Comparison of ENCODE assay signal across 20 cellular contexts in the genomic region with DNA sequence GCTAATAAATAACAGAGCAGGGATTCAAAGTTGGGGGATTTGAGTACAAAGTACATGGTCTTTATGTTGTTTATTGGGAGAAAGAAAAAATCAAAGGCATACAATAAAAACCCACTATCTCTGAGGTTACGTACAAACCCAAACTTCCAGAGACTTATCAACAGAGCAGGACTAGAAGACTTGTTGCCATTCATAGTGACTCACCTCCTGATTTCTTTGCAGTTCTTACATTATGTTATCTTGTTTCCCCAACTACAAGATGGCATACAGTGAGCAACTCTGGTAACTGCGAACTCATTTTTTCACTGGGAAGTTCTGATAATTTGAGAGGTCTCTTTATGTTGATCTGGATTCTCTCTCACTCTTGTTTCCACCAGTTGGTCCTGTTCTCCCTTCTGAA.
"Had no signal": no experiment of that assay in that cellular context is flagged by ENCODE, and none has a peak within 500 bp of the region (broad histone marks: within the 10 kb centered on the region; RNA-seq: fewer than 3 reads in every experiment).

No MANE protein-coding gene starts in this region.

- H3K4me1 ChIP-seq: foreskin keratinocyte, psoas muscle, upper lobe of right lung had no signal

- H3K27ac ChIP-seq: epithelial cell of prostate, esophagus muscularis mucosa, foreskin keratinocyte, neutrophil, psoas muscle, testis, tibial nerve, upper lobe of right lung, vagina had no signal

- FAIRE-seq: islet of Langerhans had no signal

- H3K4me3 ChIP-seq: esophagus muscularis mucosa, psoas muscle, testis, tibial nerve, upper lobe of right lung, vagina had no signal

- DNase-seq: effector memory CD8-positive, alpha-beta T cell; foreskin keratinocyte; kidney glomerular epithelial cell; mesendoderm; naive B cell; psoas muscle; retina; stimulated activated CD4-positive, alpha-beta T cell treated with anti-CD3 and anti-CD28 coated beads, Interleukin-2, amount 100 ng/mL, for 24 hours; stimulated activated CD4-positive, alpha-beta T cell treated with anti-CD3 and anti-CD28 coated beads, Interleukin-4, amount 100 ng/mL, for 4 hours; stimulated activated naive B cell treated with anti-CD40 and anti-IgM and Interleukin-4, amounts not matched to agents 10 μg/mL and 1 μg/mL and 100 μg/mL, for 72 hours; stimulated activated naive CD8-positive, alpha-beta T cell treated with anti-CD3 and anti-CD28 coated beads, Interleukin-15, amount 100 ng/mL, for 72 hours; testis; upper lobe of right lung had no signal

- ATAC-seq: effector memory CD8-positive, alpha-beta T cell; foreskin keratinocyte; psoas muscle; sciatic nerve; stimulated activated naive B cell treated with anti-CD40 and anti-IgM and Interleukin-4, amounts not matched to agents 10 μg/mL and 1 μg/mL and 100 μg/mL, for 72 hours; stimulated activated naive CD8-positive, alpha-beta T cell treated with anti-CD3 and anti-CD28 coated beads, Interleukin-15, amount 100 ng/mL, for 72 hours; upper lobe of right lung had no signal

- H3K9me3 ChIP-seq: esophagus muscularis mucosa, neutrophil, psoas muscle, testis, tibial nerve, upper lobe of right lung, vagina had no signal

- H3K36me3 ChIP-seq: tibial nerve, upper lobe of right lung, vagina had no signal

- H3K27me3 ChIP-seq: neutrophil, testis, vagina had no signal
